Comparison of ENCODE assay signal across 10 cellular contexts in genomic region chr1:117826551-117827078, GRCh38.
DNase-seq lines count a peak whose midpoint lies in the region; ATAC-seq and TF ChIP-seq lines count a peak whose summit lies in the region.
"Had no signal": no experiment of that assay in that cellular context is flagged by ENCODE, and none has a peak within 500 bp of the region (broad histone marks: within the 10 kb centered on the region; RNA-seq: fewer than 3 reads in every experiment).

No MANE protein-coding gene starts in this region.

- TF ChIP-seq CTCF in AG04450 (IDR thresholded peaks at IDR 0.05; ENCODE audit: low read depth, low read length) (no peak), tibial nerve (IDR thresholded peaks at IDR 0.05) (no peak)

- 100% methylated on average over 1 of the region's 1 CpG; no CpG with 5 or more reads in 1 of the 2 experiments for WGBS in mesodermal cell (ENCODE audit: insufficient coverage in 2 of 2), 2 experiments
- WGBS in tibial nerve, 2 donors: 56 to 73% methylated on average over 1 of the region's 1 CpG

- H3K9me3 ChIP-seq in AG04450 (ENCODE audit: control insufficient read depth, insufficient read depth, low read length): no peaks in the 10 kb centered on the region
- peaks cover 4% of the 10 kb centered on the region for H3K9me3 ChIP-seq in mesodermal cell (ENCODE audit: control insufficient read depth, low read length)
- H3K9me3 ChIP-seq in tibial nerve: peaks cover 0 to 4% (median 0%) of the 10 kb centered on the region in 4 donors

- peaks cover 4% of the 10 kb centered on the region for H3K4me1 Mint-ChIP-seq in activated CD4-positive, alpha-beta memory T cell treated with anti-CD3 and anti-CD28 coated beads, Interleukin-2, amount 10 ng/mL, durations not matched to agents 7 days and 5 days

- no peak overlapping the region for H3K27ac Mint-ChIP-seq in activated CD4-positive, alpha-beta memory T cell treated with anti-CD3 and anti-CD28 coated beads, Interleukin-2, amount 10 ng/mL, durations not matched to agents 7 days and 5 days

- H3K36me3 Mint-ChIP-seq in activated CD4-positive, alpha-beta memory T cell treated with anti-CD3 and anti-CD28 coated beads, Interleukin-2, amount 10 ng/mL, durations not matched to agents 7 days and 5 days (ENCODE audit: low read depth): no peaks in the 10 kb centered on the region

- H3K36me3 ChIP-seq in mesodermal cell (ENCODE audit: control insufficient read depth, insufficient read depth, low read length) (no peaks in the 10 kb centered on the region), tibial nerve (no peaks in the 10 kb centered on the region)

- no peak overlapping the region for H3K4me3 Mint-ChIP-seq in activated CD4-positive, alpha-beta memory T cell treated with anti-CD3 and anti-CD28 coated beads, Interleukin-2, amount 10 ng/mL, durations not matched to agents 7 days and 5 days

- no peak for ATAC-seq in HG03378 (IDR thresholded peaks at IDR 0.05; ENCODE audit: unreplicated experiment)

- TF ChIP-seq POLR2A in tibial nerve (IDR thresholded peaks at IDR 0.05): no peak

- no peak overlapping the region for H3K4me3 ChIP-seq in AG04450 (ENCODE audit: low read depth, low read length)
- H3K4me3 ChIP-seq in mesodermal cell (ENCODE audit: extremely low read depth, insufficient read depth, low read length, poor library complexity, severe bottlenecking): no peak overlapping the region
- H3K4me3 ChIP-seq in tibial nerve: no peak overlapping the region

- peaks cover 7% of the 10 kb centered on the region for H3K27me3 Mint-ChIP-seq in activated CD4-positive, alpha-beta memory T cell treated with anti-CD3 and anti-CD28 coated beads, Interleukin-2, amount 10 ng/mL, durations not matched to agents 7 days and 5 days

- peaks cover 25% of the 10 kb centered on the region for H3K4me1 ChIP-seq in mesodermal cell (ENCODE audit: control insufficient read depth, insufficient read depth, low read length, poor library complexity, severe bottlenecking)
- peaks cover 0 to 45% (median 0%) of the 10 kb centered on the region in 4 donors for H3K4me1 ChIP-seq in tibial nerve

- CTCF ChIA-PET in AG04450 (lab: Charles Lee): interaction anchor here (0.6 to 4.9 kb wide), 4 partner anchors 68 to 314 kb away, joined by 3 to 24 read pairs (median 4); no protein-coding TSS in a partner anchor
- CTCF ChIA-PET in activated CD4-positive, alpha-beta memory T cell treated with anti-CD3 and anti-CD28 coated beads, Interleukin-2, amount 10 ng/mL, durations not matched to agents 7 days and 5 days (lab: Charles Lee): interaction anchor here (0.6 kb wide), 1 partner anchor 440 kb away, joined by 3 read pairs; no protein-coding TSS in a partner anchor

- H3K27me3 ChIP-seq in AG04450 (ENCODE audit: control insufficient read depth, insufficient read depth, low read length) (no peaks in the 10 kb centered on the region), tibial nerve (no peaks in the 10 kb centered on the region)

- DNase-seq in AG04450 (ENCODE audit: low read depth, low spot score): peak; percentile 69
- peak; percentile 96 for DNase-seq in M059J (ENCODE audit: low read depth)
- peak; percentile 67 to 93 for DNase-seq in dermis microvascular lymphatic vessel endothelial cell (ENCODE audit: low read depth in 2 of 2)
- DNase-seq in NCI-H774 (lab: John Stamatoyannopoulos, UW): no peak
- no peak for DNase-seq in tibial nerve (ENCODE audit: low spot score in 2 of 2)
- DNase-seq in activated CD4-positive, alpha-beta memory T cell treated with anti-CD3 and anti-CD28 coated beads, Interleukin-2, amount 10 ng/mL, durations not matched to agents 7 days and 5 days: no peak
- DNase-seq: DMS153; stimulated activated naive CD4-positive, alpha-beta T cell had no signal

- H3K27ac ChIP-seq in AG04450 (ENCODE audit: low read depth, low read length) (peak overlapping the region; percentile 94), mesodermal cell (ENCODE audit: low read depth, low read length, severe bottlenecking) (peak overlapping the region; percentile 62), tibial nerve (peak overlapping the region in 2 of 4 donors; percentile 42 to 52)

- no peak for TF ChIP-seq EP300 in tibial nerve (IDR thresholded peaks at IDR 0.05)

- H3K9me3 Mint-ChIP-seq in activated CD4-positive, alpha-beta memory T cell treated with anti-CD3 and anti-CD28 coated beads, Interleukin-2, amount 10 ng/mL, durations not matched to agents 7 days and 5 days: peaks cover under 1% of the 10 kb centered on the region

- POLR2A ChIA-PET in AG04450 (lab: Yijun Ruan, JAX): interaction anchor here (0.8 kb wide), 1 partner anchor 35 kb away, joined by 4 read pairs; no protein-coding TSS in a partner anchor
- POLR2A ChIA-PET in activated CD4-positive, alpha-beta memory T cell treated with anti-CD3 and anti-CD28 coated beads, Interleukin-2, amount 10 ng/mL, durations not matched to agents 7 days and 5 days (lab: Charles Lee): no interaction called here

Comparison
In these comparisons a context has a peak if more than half of its experiments do, and no peak if none do; other contexts are left out.
1. DNase-seq: peak in AG04450 (single experiment), M059J (single experiment) and dermis microvascular lymphatic vessel endothelial cell (2 of 2); none in NCI-H774 (single experiment), tibial nerve (0 of 2) and activated CD4-positive, alpha-beta memory T cell treated with anti-CD3 and anti-CD28 coated beads, Interleukin-2, amount 10 ng/mL, durations not matched to agents 7 days and 5 days (single experiment).